Comparison of ENCODE assay signal across 9 cellular contexts in genomic region chr10:25564351-25564750, GRCh38.
"Had no signal": no experiment of that assay in that cellular context is flagged by ENCODE, and none has a peak within 500 bp of the region (broad histone marks: within the 10 kb centered on the region; RNA-seq: fewer than 3 reads in every experiment).

No MANE protein-coding gene starts in this region.

- H3K36me3 ChIP-seq: HAP-1 had no signal

- H2AFZ ChIP-seq: GM23248 had no signal

- H3K27me3 Mint-ChIP-seq: IgD-negative memory B cell had no signal

- H3K4me1 Mint-ChIP-seq: IgD-negative memory B cell had no signal

- H3K4me3 ChIP-seq: GM23248, HAP-1 had no signal

- H3K27ac ChIP-seq: GM23248, HL-60 had no signal

- H3K27ac Mint-ChIP-seq: HFFc6 had no signal

- DNase-seq: GM23248, GOT3, H7, HFFc6 had no signal

- H3K36me3 Mint-ChIP-seq: IgD-negative memory B cell had no signal

- H3K4me3 Mint-ChIP-seq: HFFc6, IgD-negative memory B cell had no signal

- H3K9me3 Mint-ChIP-seq: IgD-negative memory B cell had no signal

- H3K9me3 ChIP-seq: HAP-1 had no signal

- ATAC-seq: HCT116, HepG2 had no signal

- H3K9ac ChIP-seq: GM23248 had no signal
